In genomic region chr10:32950457-32951109, GRCh38 we compare ENCODE assay signal across 11 cellular contexts. TPM values are rescaled to one million over a fixed set of nuclear protein-coding genes. Genes with fewer than 3 reads are reported as not detected.
DNase-seq lines count a peak whose midpoint lies in the region; ATAC-seq and TF ChIP-seq lines count a peak whose summit lies in the region.
"Had no signal": no experiment of that assay in that cellular context is flagged by ENCODE, and none has a peak within 500 bp of the region (broad histone marks: within the 10 kb centered on the region; RNA-seq: fewer than 3 reads in every experiment).

No MANE protein-coding gene starts in this region.

- H3K27me3 ChIP-seq in HUES48 (ENCODE audit: control insufficient read depth, insufficient read depth, low read length), result no peaks in the 10 kb centered on the region

- CTCF ChIA-PET in Calu3 (lab: Charles Lee), result interaction anchor here (2.4 kb wide), 1 partner anchor 58 kb away, joined by 8 read pairs; no protein-coding TSS in a partner anchor

- H3K4me1 ChIP-seq in HUES48 (ENCODE audit: control insufficient read depth, insufficient read depth, low read length), result peaks cover 79% of the 10 kb centered on the region

- H3K4me3 Mint-ChIP-seq in Calu3 (ENCODE audit: low read depth, unreplicated experiment), result peak overlapping the region; percentile 98
- peak overlapping the region; percentile 52 for H3K4me3 Mint-ChIP-seq in central memory CD8-positive, alpha-beta T cell
- peak overlapping the region; percentile 77 for H3K4me3 Mint-ChIP-seq in natural killer cell treated with Interleukin-12 subunit alpha and Interleukin-12 subunit beta and Interleukin-15 and Interleukin-18, amount 100 ng/mL, for 72 hours
- H3K4me3 Mint-ChIP-seq: T-helper 1 cell treated with Interleukin-12 subunit alpha and Interleukin-12 subunit beta and Interleukin-4 antibody, amounts not matched to agents 30 μg/mL and 1 μg/mL, for 36 hours had no signal

- no peak for ATAC-seq in central memory CD8-positive, alpha-beta T cell (replicated peaks; ENCODE audit: extremely low read depth, poor library complexity, severe bottlenecking)
- no peak for ATAC-seq in natural killer cell treated with Interleukin-12 subunit alpha and Interleukin-12 subunit beta and Interleukin-15 and Interleukin-18, amount 100 ng/mL, for 72 hours
- no peak for ATAC-seq in GM21576 (IDR thresholded peaks at IDR 0.05; ENCODE audit: unreplicated experiment)

- peak overlapping the region; percentile 26 for H3K9ac ChIP-seq in HUES48 (ENCODE audit: low read depth, low read length)

- no peaks in the 10 kb centered on the region for H3K27me3 Mint-ChIP-seq in Calu3 (ENCODE audit: unreplicated experiment)
- no peaks in the 10 kb centered on the region for H3K27me3 Mint-ChIP-seq in central memory CD8-positive, alpha-beta T cell
- no peaks in the 10 kb centered on the region for H3K27me3 Mint-ChIP-seq in natural killer cell treated with Interleukin-12 subunit alpha and Interleukin-12 subunit beta and Interleukin-15 and Interleukin-18, amount 100 ng/mL, for 72 hours

- peaks cover 96% of the 10 kb centered on the region for H3K36me3 Mint-ChIP-seq in Calu3 (ENCODE audit: insufficient read depth, unreplicated experiment)
- H3K36me3 Mint-ChIP-seq in central memory CD8-positive, alpha-beta T cell (ENCODE audit: insufficient read depth), result peaks cover 8% of the 10 kb centered on the region
- no peaks in the 10 kb centered on the region for H3K36me3 Mint-ChIP-seq in natural killer cell treated with Interleukin-12 subunit alpha and Interleukin-12 subunit beta and Interleukin-15 and Interleukin-18, amount 100 ng/mL, for 72 hours

- no peaks in the 10 kb centered on the region for H3K9me3 ChIP-seq in HUES48 (ENCODE audit: control insufficient read depth, insufficient read depth, low read length)

- H3K27ac Mint-ChIP-seq in Calu3 (ENCODE audit: unreplicated experiment), result peak overlapping the region; percentile 97
- peak overlapping the region; percentile 47 for H3K27ac Mint-ChIP-seq in central memory CD8-positive, alpha-beta T cell (ENCODE audit: low read depth)
- H3K27ac Mint-ChIP-seq in natural killer cell treated with Interleukin-12 subunit alpha and Interleukin-12 subunit beta and Interleukin-15 and Interleukin-18, amount 100 ng/mL, for 72 hours, result peak overlapping the region; percentile 74 to 84
- H3K27ac Mint-ChIP-seq: T-helper 1 cell treated with Interleukin-12 subunit alpha and Interleukin-12 subunit beta and Interleukin-4 antibody, amounts not matched to agents 30 μg/mL and 1 μg/mL, for 36 hours had no signal

- H3K9me3 Mint-ChIP-seq in Calu3 (ENCODE audit: low read depth, unreplicated experiment), result no peaks in the 10 kb centered on the region
- no peaks in the 10 kb centered on the region for H3K9me3 Mint-ChIP-seq in central memory CD8-positive, alpha-beta T cell
- no peaks in the 10 kb centered on the region for H3K9me3 Mint-ChIP-seq in natural killer cell treated with Interleukin-12 subunit alpha and Interleukin-12 subunit beta and Interleukin-15 and Interleukin-18, amount 100 ng/mL, for 72 hours
- H3K9me3 Mint-ChIP-seq: T-helper 1 cell treated with Interleukin-12 subunit alpha and Interleukin-12 subunit beta and Interleukin-4 antibody, amounts not matched to agents 30 μg/mL and 1 μg/mL, for 36 hours had no signal

- DNase-seq in Calu3 (no peak), C1 segment of cervical spinal cord (lab: John Stamatoyannopoulos, UW) (no peak), nucleus accumbens (lab: John Stamatoyannopoulos, UW) (no peak)
- no peak for DNase-seq in central memory CD8-positive, alpha-beta T cell (ENCODE audit: low spot score in 2 of 2)
- no peak for DNase-seq in natural killer cell treated with Interleukin-12 subunit alpha and Interleukin-12 subunit beta and Interleukin-15 and Interleukin-18, amount 100 ng/mL, for 72 hours (ENCODE audit: low spot score)
- no peak for DNase-seq in central memory CD4-positive, alpha-beta T cell
- DNase-seq: DMS79 treated with DMSO at 0.1 percent for 48 hours, kidney glomerular epithelial cell had no signal

- no TSS peak for BruUV-seq in Calu3 (replicated peaks; lab: Mats Ljungman, UMichigan)

- H3K36me3 ChIP-seq in HUES48 (ENCODE audit: control insufficient read depth, insufficient read depth, low read length), result peaks cover 5% of the 10 kb centered on the region; the same call in 1 of the 2 replicates

- H3K4me1 Mint-ChIP-seq in Calu3 (ENCODE audit: low read depth, unreplicated experiment), result peaks cover 64% of the 10 kb centered on the region
- peaks cover 87% of the 10 kb centered on the region for H3K4me1 Mint-ChIP-seq in central memory CD8-positive, alpha-beta T cell
- H3K4me1 Mint-ChIP-seq in natural killer cell treated with Interleukin-12 subunit alpha and Interleukin-12 subunit beta and Interleukin-15 and Interleukin-18, amount 100 ng/mL, for 72 hours (ENCODE audit: low read depth in 2 of 2), result peaks cover 74 to 83% of the 10 kb centered on the region in 2 donors

- intact Hi-C loops in Calu3 (cut with micrococcal nuclease; ENCODE audit: unreplicated experiment), result no loop called here

- peak overlapping the region; percentile 69 for H3K27ac ChIP-seq in HUES48 (ENCODE audit: low read depth, low read length)

- peak overlapping the region; percentile 63 for H3K4me3 ChIP-seq in HUES48 (ENCODE audit: low read depth, low read length)

- no peak for TF ChIP-seq CTCF in Calu3 (IDR thresholded peaks at IDR 0.05; ENCODE audit: unreplicated experiment)

RNA-seq across cellular contexts. Expression of gene ITGB1, which starts 7.4 kb away (rescaled TPM):
- total RNA-seq in Calu3 (2022), result 1,388 and 1,455 TPM in 2 replicates
- total RNA-seq in natural killer cell treated with Interleukin-12 subunit alpha and Interleukin-12 subunit beta and Interleukin-15 and Interleukin-18, amount 100 ng/mL, for 72 hours, result 100 to 1,000 TPM; 101 to 119 TPM

Comparison
In these comparisons a context has a peak if more than half of its experiments do, and no peak if none do; other contexts are left out.
1. H3K27ac Mint-ChIP-seq: peak in every context shown above with its lines; median percentile 97 in Calu3; 79 in natural killer cell treated with Interleukin-12 subunit alpha and Interleukin-12 subunit beta and Interleukin-15 and Interleukin-18, amount 100 ng/mL, for 72 hours; 47 in central memory CD8-positive, alpha-beta T cell.
2. RNA of gene ITGB1, which starts 7.4 kb away (total RNA-seq): 1,388 to 1,455 TPM in Calu3; 101 to 119 TPM in natural killer cell treated with Interleukin-12 subunit alpha and Interleukin-12 subunit beta and Interleukin-15 and Interleukin-18, amount 100 ng/mL, for 72 hours; every median in the first group is over 10 times any median in the second.
3. Peak in every context shown above with its lines, with median percentiles within 50 percentile points of each other: H3K4me3 Mint-ChIP-seq.